20 cellular contexts compared by ENCODE assay signal in genomic region chr2:238510911-238511613, GRCh38.
"Had no signal": no experiment of that assay in that cellular context is flagged by ENCODE, and none has a peak within 500 bp of the region (broad histone marks: within the 10 kb centered on the region; RNA-seq: fewer than 3 reads in every experiment).

No MANE protein-coding gene starts in this region.

- H3K36me3 ChIP-seq: neutrophil, thyroid gland had no signal

- H3K4me1 Mint-ChIP-seq: activated CD4-positive, alpha-beta memory T cell treated with anti-CD3 and anti-CD28 coated beads, Interleukin-2, amount 10 ng/mL, durations not matched to agents 7 days and 5 days had no signal

- H3K27ac Mint-ChIP-seq: activated CD4-positive, alpha-beta memory T cell treated with anti-CD3 and anti-CD28 coated beads, Interleukin-2, amount 10 ng/mL, durations not matched to agents 7 days and 5 days; activated CD8-positive, alpha-beta memory T cell treated with anti-CD3 and anti-CD28 coated beads, Interleukin-2, amount 10 ng/mL, durations not matched to agents 7 days and 5 days; activated naive CD4-positive, alpha-beta T cell treated with anti-CD3 and anti-CD28 coated beads for 36 hours; brain; naive thymus-derived CD4-positive, alpha-beta T cell had no signal

- ATAC-seq: activated CD8-positive, alpha-beta memory T cell treated with anti-CD3 and anti-CD28 coated beads, Interleukin-2, amount 10 ng/mL, durations not matched to agents 7 days and 5 days; foreskin keratinocyte; left ventricle myocardium superior; naive thymus-derived CD4-positive, alpha-beta T cell had no signal

- H3K36me3 Mint-ChIP-seq: activated CD8-positive, alpha-beta memory T cell treated with anti-CD3 and anti-CD28 coated beads, Interleukin-2, amount 10 ng/mL, durations not matched to agents 7 days and 5 days; brain had no signal

- H3K9me3 ChIP-seq: neutrophil, thyroid gland had no signal

- FAIRE-seq: colon had no signal

- H3K4me1 ChIP-seq: foreskin keratinocyte, parathyroid adenoma, thyroid gland had no signal

- H3K9me3 Mint-ChIP-seq: activated CD4-positive, alpha-beta memory T cell treated with anti-CD3 and anti-CD28 coated beads, Interleukin-2, amount 10 ng/mL, durations not matched to agents 7 days and 5 days had no signal

- H3K27me3 Mint-ChIP-seq: brain had no signal

- H3K4me3 Mint-ChIP-seq: activated CD4-positive, alpha-beta memory T cell treated with anti-CD3 and anti-CD28 coated beads, Interleukin-2, amount 10 ng/mL, durations not matched to agents 7 days and 5 days; activated CD8-positive, alpha-beta memory T cell treated with anti-CD3 and anti-CD28 coated beads, Interleukin-2, amount 10 ng/mL, durations not matched to agents 7 days and 5 days; activated naive CD4-positive, alpha-beta T cell treated with anti-CD3 and anti-CD28 coated beads for 36 hours; brain had no signal

- H3K27me3 ChIP-seq: dorsolateral prefrontal cortex, neutrophil, thyroid gland had no signal

- H3K9ac ChIP-seq: parathyroid adenoma had no signal

- H3K4me3 ChIP-seq: dorsolateral prefrontal cortex, thyroid gland had no signal

- H3K27ac ChIP-seq: dorsolateral prefrontal cortex, foreskin keratinocyte, neutrophil, parathyroid adenoma, thyroid gland had no signal

- DNase-seq: activated CD4-positive, alpha-beta memory T cell treated with anti-CD3 and anti-CD28 coated beads, Interleukin-2, amount 10 ng/mL, durations not matched to agents 7 days and 5 days; activated CD4-positive, alpha-beta T cell treated with anti-CD3 and anti-CD28 coated beads for 48 hours; activated CD4-positive, CD25-positive, alpha-beta regulatory T cell; activated CD8-positive, alpha-beta memory T cell treated with anti-CD3 and anti-CD28 coated beads, Interleukin-2, amount 10 ng/mL, durations not matched to agents 7 days and 5 days; activated naive CD4-positive, alpha-beta T cell treated with anti-CD3 and anti-CD28 coated beads for 36 hours; central memory CD4-positive, alpha-beta T cell; foreskin keratinocyte; glutamatergic neuron; left ventricle myocardium superior; mesenchymal stem cell; naive thymus-derived CD4-positive, alpha-beta T cell; stimulated activated naive CD4-positive, alpha-beta T cell; T-helper 1 cell; T-helper 9 cell; thyroid gland had no signal
